ENCODE assay signal across 27 cellular contexts in genomic region chr2:215885621-215886020, GRCh38.
"Had no signal": no experiment of that assay in that cellular context is flagged by ENCODE, and none has a peak within 500 bp of the region (broad histone marks: within the 10 kb centered on the region; RNA-seq: fewer than 3 reads in every experiment).

No MANE protein-coding gene starts in this region.

- H2AFZ ChIP-seq: hepatocyte had no signal

- DNase-seq: activated CD4-positive, alpha-beta T cell treated with anti-CD3 and anti-CD28 coated beads for 36 hours; activated CD4-positive, CD25-positive, alpha-beta regulatory T cell; activated CD8-positive, alpha-beta memory T cell treated with anti-CD3 and anti-CD28 coated beads, Interleukin-2, amount 10 ng/mL, durations not matched to agents 7 days and 5 days; activated CD8-positive, alpha-beta T cell treated with anti-CD3 and anti-CD28 coated beads, Interleukin-2, amount 10 ng/mL, durations not matched to agents 7 days and 5 days; activated T-cell treated with anti-CD3 and anti-CD28 coated beads, Interleukin-2, amount 50 U/mL, for 48 hours; aorta; central memory CD4-positive, alpha-beta T cell; dermis blood vessel endothelial cell; effector CD4-positive, alpha-beta T cell; esophagus squamous epithelium; naive thymus-derived CD8-positive, alpha-beta T cell; right lobe of liver; stimulated activated CD4-positive, alpha-beta T cell treated with anti-CD3 and anti-CD28 coated beads, Interleukin-1b, Interleukin-23, amount 100 ng/mL, for 48 hours; stimulated activated CD4-positive, alpha-beta T cell treated with anti-CD3 and anti-CD28 coated beads, Interleukin-4, amount 100 ng/mL, for 4 hours; stimulated activated CD8-positive, alpha-beta memory T cell treated with anti-CD3 and anti-CD28 coated beads, Interleukin-4, amount 100 ng/mL, for 48 hours; stomach; T-helper 1 cell; thyroid gland had no signal

- H3K79me2 ChIP-seq: hepatocyte had no signal

- H3K4me3 ChIP-seq: breast epithelium, esophagus squamous epithelium, gastroesophageal sphincter, hepatocyte, right lobe of liver, skin epidermis, stomach, thyroid gland had no signal

- H3K27me3 ChIP-seq: breast epithelium, esophagus squamous epithelium, gastroesophageal sphincter, hepatocyte, right lobe of liver, stomach, thyroid gland had no signal

- H3K4me2 ChIP-seq: hepatocyte had no signal

- H3K9me3 ChIP-seq: breast epithelium, esophagus squamous epithelium, gastroesophageal sphincter, right lobe of liver, stomach, thyroid gland had no signal

- H3K36me3 ChIP-seq: breast epithelium, esophagus squamous epithelium, gastroesophageal sphincter, right lobe of liver, stomach, thyroid gland had no signal

- H3K4me1 Mint-ChIP-seq: activated CD8-positive, alpha-beta memory T cell treated with anti-CD3 and anti-CD28 coated beads, Interleukin-2, amount 10 ng/mL, durations not matched to agents 7 days and 5 days; naive thymus-derived CD8-positive, alpha-beta T cell; stimulated activated memory B cell treated with anti-CD40 and anti-IgM and Interleukin-4, amounts not matched to agents 10 μg/mL and 1 μg/mL and 100 μg/mL, for 72 hours had no signal

- H3K27ac Mint-ChIP-seq: activated CD4-positive, alpha-beta T cell treated with anti-CD3 and anti-CD28 coated beads for 36 hours; activated CD8-positive, alpha-beta memory T cell treated with anti-CD3 and anti-CD28 coated beads, Interleukin-2, amount 10 ng/mL, durations not matched to agents 7 days and 5 days; activated CD8-positive, alpha-beta T cell treated with anti-CD3 and anti-CD28 coated beads, Interleukin-2, amount 10 ng/mL, durations not matched to agents 7 days and 5 days; activated naive CD4-positive, alpha-beta T cell treated with anti-CD3 and anti-CD28 coated beads, Interleukin-2, amount 50 U/mL, for 72 hours; activated T-helper 2 cell treated with anti-CD3 and anti-CD28 coated beads, Interferon-gamma antibody, Interleukin-2, Interleukin-4, amounts not matched to agents 10 μg/mL and 5 μg/mL and 100 μg/mL, durations not matched to agents 14 hours and 24 hours and 36 hours; stimulated activated memory B cell treated with anti-CD40 and anti-IgM and Interleukin-4, amounts not matched to agents 10 μg/mL and 1 μg/mL and 100 μg/mL, for 72 hours; T-helper 2 cell treated with Interferon-gamma antibody and Interleukin-4, amounts not matched to agents 5 μg/mL and 100 μg/mL, for 36 hours had no signal

- H3K4me3 Mint-ChIP-seq: activated CD4-positive, alpha-beta T cell treated with anti-CD3 and anti-CD28 coated beads for 36 hours; activated CD8-positive, alpha-beta memory T cell treated with anti-CD3 and anti-CD28 coated beads, Interleukin-2, amount 10 ng/mL, durations not matched to agents 7 days and 5 days; activated CD8-positive, alpha-beta T cell treated with anti-CD3 and anti-CD28 coated beads, Interleukin-2, amount 10 ng/mL, durations not matched to agents 7 days and 5 days; naive thymus-derived CD8-positive, alpha-beta T cell; stimulated activated memory B cell treated with anti-CD40 and anti-IgM and Interleukin-4, amounts not matched to agents 10 μg/mL and 1 μg/mL and 100 μg/mL, for 72 hours; T-helper 2 cell treated with Interferon-gamma antibody and Interleukin-4, amounts not matched to agents 5 μg/mL and 100 μg/mL, for 36 hours had no signal

- H3K9me3 Mint-ChIP-seq: activated naive CD4-positive, alpha-beta T cell treated with anti-CD3 and anti-CD28 coated beads, Interleukin-2, amount 50 U/mL, for 72 hours; activated T-helper 2 cell treated with anti-CD3 and anti-CD28 coated beads, Interferon-gamma antibody, Interleukin-2, Interleukin-4, amounts not matched to agents 10 μg/mL and 5 μg/mL and 100 μg/mL, durations not matched to agents 14 hours and 24 hours and 36 hours; T-helper 2 cell treated with Interferon-gamma antibody and Interleukin-4, amounts not matched to agents 5 μg/mL and 100 μg/mL, for 36 hours had no signal

- H3K36me3 Mint-ChIP-seq: activated CD8-positive, alpha-beta memory T cell treated with anti-CD3 and anti-CD28 coated beads, Interleukin-2, amount 10 ng/mL, durations not matched to agents 7 days and 5 days; activated naive CD4-positive, alpha-beta T cell treated with anti-CD3 and anti-CD28 coated beads, Interleukin-2, amount 50 U/mL, for 72 hours; stimulated activated memory B cell treated with anti-CD40 and anti-IgM and Interleukin-4, amounts not matched to agents 10 μg/mL and 1 μg/mL and 100 μg/mL, for 72 hours had no signal

- H3K27ac ChIP-seq: breast epithelium, epithelial cell of prostate, esophagus squamous epithelium, hepatocyte, right lobe of liver, skin epidermis, stomach, thyroid gland had no signal

- H3K4me1 ChIP-seq: breast epithelium, right lobe of liver, thyroid gland had no signal
